ENCODE assay signal across 2 cellular contexts in the genomic region with DNA sequence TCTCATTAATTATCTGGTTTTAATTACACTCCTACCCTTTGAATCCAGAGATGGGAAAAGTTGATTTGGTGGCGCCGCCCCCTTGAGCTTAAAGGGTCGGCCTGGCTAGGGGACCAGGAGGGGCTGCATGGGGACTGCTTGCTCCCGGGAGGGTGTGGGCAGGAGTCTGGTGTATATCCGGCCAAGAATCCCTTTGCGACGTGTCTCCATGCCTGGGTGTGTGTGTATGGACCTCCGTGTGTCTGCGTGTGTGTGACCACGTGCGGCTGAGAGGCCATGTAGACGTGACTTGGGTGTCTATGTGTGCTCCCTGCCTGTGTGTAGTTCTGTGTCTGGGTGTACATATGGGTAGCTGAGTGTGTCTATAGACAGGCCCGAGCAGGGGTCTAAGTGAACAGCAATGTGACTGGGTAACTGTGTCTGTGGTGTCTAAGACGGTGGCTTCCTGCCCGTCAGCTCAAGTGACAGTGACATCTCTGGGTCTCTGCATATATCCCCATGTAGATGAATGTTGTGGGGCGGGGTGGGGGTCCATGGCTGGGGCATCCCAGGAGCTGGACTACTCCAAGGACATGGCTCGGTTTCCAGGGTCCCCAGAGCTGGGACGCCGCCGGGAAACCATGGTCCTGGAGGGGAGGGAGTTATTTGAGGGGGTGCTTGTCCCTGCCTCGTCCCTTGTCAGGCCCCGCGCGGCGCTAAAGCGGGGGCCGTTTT.
TF ChIP-seq lines count a peak whose summit lies in the region.

No MANE protein-coding gene starts in this region.

TF ChIP-seq in SK-N-SH, 30 proteins besides CTCF, POLR2A, EP300 and RAD21 (continued from another document):
- TF ChIP-seq, protein P1, sequence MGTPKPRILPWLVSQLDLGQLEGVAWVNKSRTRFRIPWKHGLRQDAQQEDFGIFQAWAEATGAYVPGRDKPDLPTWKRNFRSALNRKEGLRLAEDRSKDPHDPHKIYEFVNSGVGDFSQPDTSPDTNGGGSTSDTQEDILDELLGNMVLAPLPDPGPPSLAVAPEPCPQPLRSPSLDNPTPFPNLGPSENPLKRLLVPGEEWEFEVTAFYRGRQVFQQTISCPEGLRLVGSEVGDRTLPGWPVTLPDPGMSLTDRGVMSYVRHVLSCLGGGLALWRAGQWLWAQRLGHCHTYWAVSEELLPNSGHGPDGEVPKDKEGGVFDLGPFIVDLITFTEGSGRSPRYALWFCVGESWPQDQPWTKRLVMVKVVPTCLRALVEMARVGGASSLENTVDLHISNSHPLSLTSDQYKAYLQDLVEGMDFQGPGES (IDR thresholded peaks at IDR 0.05; ENCODE audit: low read depth, low read length): no peak
- TF ChIP-seq NFIC (IDR thresholded peaks at IDR 0.05; ENCODE audit: borderline replicate concordance) (no peak), TAF1 (IDR thresholded peaks at IDR 0.05; ENCODE audit: borderline replicate concordance, low read depth, low read length) (no peak)
- TF ChIP-seq, protein P2, sequence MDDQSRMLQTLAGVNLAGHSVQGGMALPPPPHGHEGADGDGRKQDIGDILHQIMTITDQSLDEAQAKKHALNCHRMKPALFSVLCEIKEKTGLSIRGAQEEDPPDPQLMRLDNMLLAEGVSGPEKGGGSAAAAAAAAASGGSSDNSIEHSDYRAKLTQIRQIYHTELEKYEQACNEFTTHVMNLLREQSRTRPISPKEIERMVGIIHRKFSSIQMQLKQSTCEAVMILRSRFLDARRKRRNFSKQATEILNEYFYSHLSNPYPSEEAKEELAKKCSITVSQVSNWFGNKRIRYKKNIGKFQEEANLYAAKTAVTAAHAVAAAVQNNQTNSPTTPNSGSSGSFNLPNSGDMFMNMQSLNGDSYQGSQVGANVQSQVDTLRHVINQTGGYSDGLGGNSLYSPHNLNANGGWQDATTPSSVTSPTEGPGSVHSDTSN (IDR thresholded peaks at IDR 0.05): no peak

TF ChIP-seq in SK-N-SH treated with all-trans-retinoic acid at 6 μM for 48 hours, 23 proteins besides CTCF, POLR2A, EP300 and RAD21:
- TF ChIP-seq, protein P3, sequence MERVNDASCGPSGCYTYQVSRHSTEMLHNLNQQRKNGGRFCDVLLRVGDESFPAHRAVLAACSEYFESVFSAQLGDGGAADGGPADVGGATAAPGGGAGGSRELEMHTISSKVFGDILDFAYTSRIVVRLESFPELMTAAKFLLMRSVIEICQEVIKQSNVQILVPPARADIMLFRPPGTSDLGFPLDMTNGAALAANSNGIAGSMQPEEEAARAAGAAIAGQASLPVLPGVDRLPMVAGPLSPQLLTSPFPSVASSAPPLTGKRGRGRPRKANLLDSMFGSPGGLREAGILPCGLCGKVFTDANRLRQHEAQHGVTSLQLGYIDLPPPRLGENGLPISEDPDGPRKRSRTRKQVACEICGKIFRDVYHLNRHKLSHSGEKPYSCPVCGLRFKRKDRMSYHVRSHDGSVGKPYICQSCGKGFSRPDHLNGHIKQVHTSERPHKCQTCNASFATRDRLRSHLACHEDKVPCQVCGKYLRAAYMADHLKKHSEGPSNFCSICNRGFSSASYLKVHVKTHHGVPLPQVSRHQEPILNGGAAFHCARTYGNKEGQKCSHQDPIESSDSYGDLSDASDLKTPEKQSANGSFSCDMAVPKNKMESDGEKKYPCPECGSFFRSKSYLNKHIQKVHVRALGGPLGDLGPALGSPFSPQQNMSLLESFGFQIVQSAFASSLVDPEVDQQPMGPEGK (CRISPR knock-in tag; IDR thresholded peaks at IDR 0.05; ENCODE audit: borderline replicate concordance): no peak
- TF ChIP-seq ZNF8 (CRISPR knock-in tag; IDR thresholded peaks at IDR 0.05): no peak
- no peak for TF ChIP-seq TOX (CRISPR knock-in tag; IDR thresholded peaks at IDR 0.05; ENCODE audit: borderline replicate concordance)
- TF ChIP-seq BACH2 (CRISPR knock-in tag; IDR thresholded peaks at IDR 0.05; ENCODE audit: borderline replicate concordance): no peak
- TF ChIP-seq, protein P4, sequence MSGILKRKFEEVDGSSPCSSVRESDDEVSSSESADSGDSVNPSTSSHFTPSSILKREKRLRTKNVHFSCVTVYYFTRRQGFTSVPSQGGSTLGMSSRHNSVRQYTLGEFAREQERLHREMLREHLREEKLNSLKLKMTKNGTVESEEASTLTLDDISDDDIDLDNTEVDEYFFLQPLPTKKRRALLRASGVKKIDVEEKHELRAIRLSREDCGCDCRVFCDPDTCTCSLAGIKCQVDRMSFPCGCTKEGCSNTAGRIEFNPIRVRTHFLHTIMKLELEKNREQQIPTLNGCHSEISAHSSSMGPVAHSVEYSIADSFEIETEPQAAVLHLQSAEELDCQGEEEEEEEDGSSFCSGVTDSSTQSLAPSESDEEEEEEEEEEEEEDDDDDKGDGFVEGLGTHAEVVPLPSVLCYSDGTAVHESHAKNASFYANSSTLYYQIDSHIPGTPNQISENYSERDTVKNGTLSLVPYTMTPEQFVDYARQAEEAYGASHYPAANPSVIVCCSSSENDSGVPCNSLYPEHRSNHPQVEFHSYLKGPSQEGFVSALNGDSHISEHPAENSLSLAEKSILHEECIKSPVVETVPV (CRISPR knock-in tag; IDR thresholded peaks at IDR 0.05): no peak
- TF ChIP-seq, protein P5, sequence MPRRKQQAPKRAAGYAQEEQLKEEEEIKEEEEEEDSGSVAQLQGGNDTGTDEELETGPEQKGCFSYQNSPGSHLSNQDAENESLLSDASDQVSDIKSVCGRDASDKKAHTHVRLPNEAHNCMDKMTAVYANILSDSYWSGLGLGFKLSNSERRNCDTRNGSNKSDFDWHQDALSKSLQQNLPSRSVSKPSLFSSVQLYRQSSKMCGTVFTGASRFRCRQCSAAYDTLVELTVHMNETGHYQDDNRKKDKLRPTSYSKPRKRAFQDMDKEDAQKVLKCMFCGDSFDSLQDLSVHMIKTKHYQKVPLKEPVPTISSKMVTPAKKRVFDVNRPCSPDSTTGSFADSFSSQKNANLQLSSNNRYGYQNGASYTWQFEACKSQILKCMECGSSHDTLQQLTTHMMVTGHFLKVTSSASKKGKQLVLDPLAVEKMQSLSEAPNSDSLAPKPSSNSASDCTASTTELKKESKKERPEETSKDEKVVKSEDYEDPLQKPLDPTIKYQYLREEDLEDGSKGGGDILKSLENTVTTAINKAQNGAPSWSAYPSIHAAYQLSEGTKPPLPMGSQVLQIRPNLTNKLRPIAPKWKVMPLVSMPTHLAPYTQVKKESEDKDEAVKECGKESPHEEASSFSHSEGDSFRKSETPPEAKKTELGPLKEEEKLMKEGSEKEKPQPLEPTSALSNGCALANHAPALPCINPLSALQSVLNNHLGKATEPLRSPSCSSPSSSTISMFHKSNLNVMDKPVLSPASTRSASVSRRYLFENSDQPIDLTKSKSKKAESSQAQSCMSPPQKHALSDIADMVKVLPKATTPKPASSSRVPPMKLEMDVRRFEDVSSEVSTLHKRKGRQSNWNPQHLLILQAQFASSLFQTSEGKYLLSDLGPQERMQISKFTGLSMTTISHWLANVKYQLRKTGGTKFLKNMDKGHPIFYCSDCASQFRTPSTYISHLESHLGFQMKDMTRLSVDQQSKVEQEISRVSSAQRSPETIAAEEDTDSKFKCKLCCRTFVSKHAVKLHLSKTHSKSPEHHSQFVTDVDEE (CRISPR knock-in tag; IDR thresholded peaks at IDR 0.05): no peak
- TF ChIP-seq ZNF565 (CRISPR knock-in tag; conservative IDR thresholded peaks at IDR 0.05; ENCODE audit: low read depth): no peak
- no peak for TF ChIP-seq ZFP30 (CRISPR knock-in tag; IDR thresholded peaks at IDR 0.05)
- TF ChIP-seq ESRRG (CRISPR knock-in tag; IDR thresholded peaks at IDR 0.05): no peak
- no peak for TF ChIP-seq RARB (CRISPR knock-in tag; IDR thresholded peaks at IDR 0.05)
- TF ChIP-seq ZFP3 (CRISPR knock-in tag; IDR thresholded peaks at IDR 0.05): no peak
- no peak for TF ChIP-seq SNAI2 (CRISPR knock-in tag; IDR thresholded peaks at IDR 0.05)
